ENCODE assay signal across 8 cellular contexts in genomic region chr6:17707371-17707651, GRCh38. TPM values are rescaled to one million over a fixed set of nuclear protein-coding genes. Genes with fewer than 3 reads are reported as not detected.
DNase-seq lines count a peak whose midpoint lies in the region; ATAC-seq, FAIRE-seq and TF ChIP-seq lines count a peak whose summit lies in the region.

No MANE protein-coding gene starts in this region.

- no peaks in the 10 kb centered on the region for H3F3A ChIP-seq in OCI-LY1 (ENCODE audit: insufficient read depth, low read length)

- POLR2A ChIA-PET in H1 (lab: Charles Lee; ENCODE audit: partially characterized antibody), result interaction anchor here (0.6 to 2.8 kb wide), 19 partner anchors 8 to 445 kb away, joined by 3 to 14 read pairs (median 4); partner anchors contain the start of genes FAM8A1 and KIF13A

- CTCF ChIA-PET in H1 (lab: Charles Lee; ENCODE audit: partially characterized antibody), result interaction anchor here (0.6 to 2.4 kb wide), 5 partner anchors 10 to 97 kb away, joined by 3 to 8 read pairs (median 3); no protein-coding TSS in a partner anchor

- peak overlapping the region; percentile 26; the same call in 1 of the 2 replicates for H2BK5ac ChIP-seq in H1 (ENCODE audit: low read depth, low read length)

- peak overlapping the region; percentile 18 for H2BK120ac ChIP-seq in H1 (replicated peaks; ENCODE audit: low read depth, low read length)

- H3K56ac ChIP-seq in H1 (replicated peaks; ENCODE audit: insufficient read length, low read depth, low read length), result no peak overlapping the region

- 34% methylated on average over 5 of the region's 5 CpGs; no CpG with 5 or more reads in 1 of the 2 experiments for WGBS in H1 (ENCODE audit: extremely low coverage in 1 of 2, insufficient coverage in 1 of 2, insufficient read length in 1 of 2, insufficient replicate concordance in 2 of 2, low coverage in 1 of 2, low lambda C conversion rate in 2 of 2, missing lambda C conversion rate in 1 of 2), 2 experiments
- WGBS in ovary, 3 donors, result 28 to 30% (median 29%) methylated on average over 5 of the region's 5 CpGs

- TF ChIP-seq POLR2A in H1 (IDR thresholded peaks at IDR 0.05; ENCODE audit: control extremely low read depth in 1 of 2, low read depth in 2 of 2, low read length in 2 of 2), result no peak
- no peak for TF ChIP-seq POLR2A in ovary (IDR thresholded peaks at IDR 0.05)

- no peaks in the 10 kb centered on the region for H3K9me2 ChIP-seq in OCI-LY1 (ENCODE audit: low read depth, low read length)

- no peak overlapping the region for H2BK20ac ChIP-seq in H1 (ENCODE audit: low read length)

- no peak for DNase-seq in DND-41
- DNase-seq in H1 (ENCODE audit: low read depth in 1 of 2, low spot score in 2 of 2), result no peak
- DNase-seq in ovary, result no peak
- no peak for DNase-seq in T-helper 9 cell
- no peak for DNase-seq in HK-2 (ENCODE audit: unreplicated experiment)

- H3K36me3 ChIP-seq in DND-41 (ENCODE audit: insufficient read depth, low read length) (peaks cover 6% of the 10 kb centered on the region; the same call in 1 of the 2 replicates), OCI-LY1 (ENCODE audit: insufficient read depth, low read length) (no peaks in the 10 kb centered on the region), H1 (ENCODE audit: control insufficient read depth in 2 of 4, insufficient read depth in 4 of 4, low read length in 3 of 4) (no peaks in the 10 kb centered on the region), ovary (no peaks in the 10 kb centered on the region)

- H4K20me1 ChIP-seq in DND-41 (ENCODE audit: insufficient read depth, low read length), result peaks cover 23% of the 10 kb centered on the region
- H4K20me1 ChIP-seq in OCI-LY1 (ENCODE audit: insufficient read depth, low read length), result no peaks in the 10 kb centered on the region
- peaks cover 6 to 8% of the 10 kb centered on the region in 2 experiments for H4K20me1 ChIP-seq in H1 (replicated peaks in 1 of 2; ENCODE audit: control insufficient read depth in 1 of 2, insufficient read depth in 2 of 2, low read length in 2 of 2)

- H3K4me1 ChIP-seq in DND-41 (ENCODE audit: insufficient read depth, low read length) (peaks cover 34% of the 10 kb centered on the region), OCI-LY1 (ENCODE audit: insufficient read depth, low read length, severe bottlenecking) (peaks cover 33% of the 10 kb centered on the region), H1 (replicated peaks in 1 of 4; ENCODE audit: control insufficient read depth in 3 of 4, insufficient read depth in 4 of 4, low read length in 3 of 4) (peaks cover 0 to 3% (median 0%) of the 10 kb centered on the region in 4 experiments; a peak in 3 of 7 replicates), ovary (ENCODE audit: insufficient read depth) (peaks cover 5% of the 10 kb centered on the region)

- H3K9me3 ChIP-seq in DND-41 (ENCODE audit: insufficient read depth, low read length, severe bottlenecking), result no peaks in the 10 kb centered on the region
- no peaks in the 10 kb centered on the region for H3K9me3 ChIP-seq in OCI-LY1 (ENCODE audit: low read length)
- no peaks in the 10 kb centered on the region for H3K9me3 ChIP-seq in H1 (ENCODE audit: insufficient read depth in 2 of 2, low read depth in 1 of 2, low read length in 1 of 2)
- H3K9me3 ChIP-seq in ovary, result no peaks in the 10 kb centered on the region

- TF ChIP-seq RAD21 in H1 (IDR thresholded peaks at IDR 0.05 in 1 of 2, conservative IDR thresholded peaks at IDR 0.05 in 1 of 2; ENCODE audit: low read depth in 2 of 2, low read length in 2 of 2), result no peak

- H4K5ac ChIP-seq in H1 (ENCODE audit: insufficient read length, low read depth, low read length), result peak overlapping the region; percentile 47

- H2BK15ac ChIP-seq in H1 (ENCODE audit: low read length), result no peak overlapping the region

- H3K79me1 ChIP-seq in H1 (ENCODE audit: low read depth, low read length), result no peaks in the 10 kb centered on the region

- no peak overlapping the region for H4K8ac ChIP-seq in H1 (ENCODE audit: extremely low read depth, insufficient read depth, low read length)

- no peak for TF ChIP-seq CTCF in DND-41 (IDR thresholded peaks at IDR 0.05; ENCODE audit: borderline replicate concordance, extremely low read depth, low read length, poor library complexity, severe bottlenecking)
- no peak for TF ChIP-seq CTCF in OCI-LY1 (IDR thresholded peaks at IDR 0.05; ENCODE audit: low read length)
- TF ChIP-seq CTCF in H1 (IDR thresholded peaks at IDR 0.05; ENCODE audit: control extremely low read depth in 1 of 3, insufficient read depth in 1 of 3, low read depth in 1 of 3, low read length in 3 of 3), result no peak
- no peak for TF ChIP-seq CTCF in ovary (IDR thresholded peaks at IDR 0.05)

- no peak overlapping the region for H2AK5ac ChIP-seq in H1 (ENCODE audit: low read depth, low read length)

- H2AFZ ChIP-seq in DND-41 (ENCODE audit: low read depth, low read length), result peak overlapping the region; percentile 84
- H2AFZ ChIP-seq in OCI-LY1 (ENCODE audit: low read length), result peak overlapping the region; percentile 98
- H2AFZ ChIP-seq in H1 (ENCODE audit: low read length), result 0 out of 2 replicates have a peak overlapping the region, but pooled peaks have one; percentile 47

- TF ChIP-seq EP300 in H1 (IDR thresholded peaks at IDR 0.05; ENCODE audit: borderline replicate concordance in 1 of 2, low read depth in 2 of 2, low read length in 2 of 2), result no peak
- TF ChIP-seq EP300 in ovary (IDR thresholded peaks at IDR 0.05), result no peak

- intact Hi-C loops in ovary (cut with DNase I), result loop anchor here in 2 of 4 donors (5.0 to 10.0 kb wide), 2 partner anchors 103 to 105 kb away; partner anchors contain the start of gene FAM8A1 (in 2 of the 2)

- no peaks in the 10 kb centered on the region for H3K27me3 ChIP-seq in DND-41 (ENCODE audit: insufficient read depth, low read length, poor library complexity)
- H3K27me3 ChIP-seq in OCI-LY1 (ENCODE audit: insufficient read depth, low read length), result no peaks in the 10 kb centered on the region
- no peaks in the 10 kb centered on the region for H3K27me3 ChIP-seq in H1 (replicated peaks in 1 of 4; ENCODE audit: control insufficient read depth in 3 of 4, extremely low read depth in 1 of 4, insufficient read depth in 3 of 4, low read length in 3 of 4)
- H3K27me3 ChIP-seq in ovary, result no peaks in the 10 kb centered on the region

- no peak overlapping the region for H3K18ac ChIP-seq in H1 (ENCODE audit: extremely low read depth, low read length)

- H3K79me2 ChIP-seq in DND-41 (ENCODE audit: insufficient read depth, low read length), result peaks cover 43% of the 10 kb centered on the region
- peaks cover 35% of the 10 kb centered on the region for H3K79me2 ChIP-seq in OCI-LY1 (ENCODE audit: insufficient read depth, low read length)
- peaks cover 22 to 38% of the 10 kb centered on the region in 2 experiments for H3K79me2 ChIP-seq in H1 (ENCODE audit: control insufficient read depth in 1 of 2, insufficient read depth in 2 of 2, low read length in 2 of 2)

- no peak overlapping the region for H3K23ac ChIP-seq in H1 (ENCODE audit: insufficient read length)

- no peak overlapping the region for H2BK12ac ChIP-seq in H1 (ENCODE audit: low read depth, low read length)

- peak overlapping the region; percentile 76 for H3K4ac ChIP-seq in H1 (replicated peaks; ENCODE audit: insufficient read length, low read depth, low read length)

- H3K9ac ChIP-seq in DND-41 (ENCODE audit: low read depth, low read length) (peak overlapping the region; percentile 100), OCI-LY1 (ENCODE audit: low read length) (peak overlapping the region; percentile 73), H1 (replicated peaks in 1 of 4; ENCODE audit: extremely low read depth in 1 of 4, low read depth in 3 of 4, low read length in 3 of 4) (no peak overlapping the region)

- H3K14ac ChIP-seq in H1 (ENCODE audit: insufficient read length), result no peak overlapping the region

- H3K23me2 ChIP-seq in H1 (ENCODE audit: low read depth, low read length), result no peaks in the 10 kb centered on the region

- FAIRE-seq in H1 (lab: Jason Lieb, UNC), result no peak

- no peak overlapping the region for H4K91ac ChIP-seq in H1 (replicated peaks; ENCODE audit: insufficient read length, low read length)

- H3K4me3 ChIP-seq in DND-41 (ENCODE audit: low read depth in 1 of 2, low read length in 2 of 2) (peak overlapping the region; percentile 31 to 88; a peak in 3 of 4 replicates), OCI-LY1 (ENCODE audit: low read depth, low read length, poor library complexity, severe bottlenecking) (peak overlapping the region; percentile 81), H1 (ENCODE audit: extremely low read depth in 1 of 4, insufficient read depth in 2 of 4, low read depth in 3 of 4, low read length in 4 of 4) (peak overlapping the region; percentile 25 to 92 (median 36)), ovary (peak overlapping the region; percentile 92)

- no peak for ATAC-seq in DND-41 (ENCODE audit: insufficient read depth, low read depth)
- ATAC-seq in HG03442 (IDR thresholded peaks at IDR 0.05; ENCODE audit: unreplicated experiment), result no peak
- ATAC-seq in HG02588 (IDR thresholded peaks at IDR 0.05; ENCODE audit: unreplicated experiment), result no peak

- H3K4me2 ChIP-seq in DND-41 (ENCODE audit: insufficient read depth, low read length), result peak overlapping the region; percentile 63
- peak overlapping the region; percentile 86 for H3K4me2 ChIP-seq in OCI-LY1 (ENCODE audit: low read length)
- peak overlapping the region; percentile 51 to 67 for H3K4me2 ChIP-seq in H1 (ENCODE audit: insufficient read depth in 1 of 2, low read depth in 2 of 2, low read length in 2 of 2)

- H3K27ac ChIP-seq in DND-41 (ENCODE audit: low read length) (peak overlapping the region; percentile 79), OCI-LY1 (ENCODE audit: low read depth, low read length, poor library complexity, severe bottlenecking) (peak overlapping the region; percentile 61), H1 (ENCODE audit: low read depth, low read length) (no peak overlapping the region), ovary (no peak overlapping the region)

TF ChIP-seq in H1, 55 proteins besides CTCF, POLR2A, EP300 and RAD21 (continues in another document):
- TF ChIP-seq TEAD4 (IDR thresholded peaks at IDR 0.05; ENCODE audit: low read depth, low read length) (no peak), SRF (IDR thresholded peaks at IDR 0.05; ENCODE audit: low read depth, low read length) (no peak), JUND (IDR thresholded peaks at IDR 0.05; ENCODE audit: low read length) (no peak), CEBPB (IDR thresholded peaks at IDR 0.05; ENCODE audit: low read depth, low read length) (no peak), HDAC6 (IDR thresholded peaks at IDR 0.05; ENCODE audit: low read depth, low read length) (no peak)

RNA-seq across cellular contexts. Expression of gene NUP153, which starts 0.6 kb away (rescaled TPM):
- total RNA-seq in H1 (2021; fragmentation: NEBNext Ultra II Directional; extraction: Animal tissue kit (Norgen Biotek cat#: 25700)), result 84.8 and 86.8 TPM in 2 replicates
- polyA plus RNA-seq in H1 (2011; rRNA removed), result 28.0 and 47.0 TPM in 2 replicates
- polyA plus RNA-seq in H1 (2011; cell fraction: cytosol; rRNA removed), result 31.8 TPM
- 37.0 TPM for polyA plus RNA-seq in H1 (2011; cell fraction: nucleus; rRNA removed)
- 34.7 to 45.5 TPM (median 40.1 TPM) in 4 replicates for polyA plus RNA-seq in H1 (2012, experiment 1 of 2)
- 2.7 TPM for polyA plus RNA-seq in H1 (2012, experiment 2 of 2)
- polyA plus RNA-seq in H1 (2013, experiment 1 of 2), result 38.8 TPM
- polyA plus RNA-seq in H1 (2013, experiment 2 of 2), result 37.9 TPM
- 74.9 and 108 TPM in 2 replicates for polyA minus RNA-seq in H1 (2011; rRNA and poly(A)+ RNA removed)
- polyA minus RNA-seq in H1 (2011; cell fraction: cytosol; rRNA and poly(A)+ RNA removed), result 37.2 TPM
- 59.9 TPM for polyA minus RNA-seq in H1 (2011; cell fraction: nucleus; rRNA and poly(A)+ RNA removed)
- 10 to 100 TPM; 25.2 to 43.4 (median 34.6) TPM for total RNA-seq in ovary
- 10 to 100 TPM; 14.2 to 29.9 TPM for polyA plus RNA-seq in ovary

Comparison
In these comparisons a context has a peak if more than half of its experiments do, and no peak if none do; other contexts are left out.
1. H2AFZ ChIP-seq: peak in every context shown above with its lines; median percentile 98 in OCI-LY1; 84 in DND-41; 47 in H1.
2. H3K27ac ChIP-seq: peak in DND-41 (single experiment) and OCI-LY1 (single experiment); none in H1 (single experiment) and ovary (0 of 2).
3. H3K4me3 ChIP-seq: peak in every context shown above with its lines; median percentile 92 in ovary; 81 in OCI-LY1; 60 in DND-41; 36 in H1.
4. H3K9ac ChIP-seq: peak in DND-41 (single experiment) and OCI-LY1 (single experiment); none in H1 (0 of 4).
5. Peak in every context shown above with its lines, with median percentiles within 50 percentile points of each other: H3K4me2 ChIP-seq.